15 cellular contexts compared by ENCODE assay signal in the genomic region with DNA sequence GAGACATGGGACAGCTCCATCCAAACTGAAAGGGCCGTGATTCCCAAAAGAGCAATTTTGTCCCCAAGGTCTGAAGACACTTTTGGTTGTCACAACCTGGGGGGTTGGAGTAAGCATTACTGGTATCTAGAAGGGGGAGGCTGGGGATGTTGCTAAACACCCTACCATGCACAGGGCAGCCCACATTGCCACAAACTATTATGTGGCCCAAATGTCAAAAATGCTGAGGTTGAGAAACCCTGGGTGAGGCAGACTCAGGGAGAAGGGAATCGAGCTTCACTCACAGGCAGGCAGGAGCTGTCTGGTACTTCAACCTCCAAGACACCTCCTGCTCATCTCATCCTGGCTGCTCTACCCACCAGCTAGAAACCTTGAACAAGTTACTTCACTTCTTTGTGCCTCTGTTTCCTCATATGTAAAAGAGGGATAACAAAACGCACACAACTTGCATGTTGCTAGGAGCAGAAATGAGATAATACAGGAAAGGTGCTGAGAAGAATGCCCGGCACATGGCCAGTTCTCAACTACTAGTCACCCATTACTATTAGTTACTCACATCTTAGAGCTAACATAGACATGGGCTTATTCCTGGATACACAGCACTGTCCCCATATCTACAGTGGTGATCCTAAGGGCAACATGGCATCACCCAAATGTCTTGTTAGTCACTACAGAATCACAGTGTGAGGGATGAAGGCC. TPM values are rescaled to one million over a fixed set of nuclear protein-coding genes. Genes with fewer than 3 reads are reported as not detected.
"Had no signal": no experiment of that assay in that cellular context is flagged by ENCODE, and none has a peak within 500 bp of the region (broad histone marks: within the 10 kb centered on the region; RNA-seq: fewer than 3 reads in every experiment).

No MANE protein-coding gene starts in this region.

- H3K4me1 Mint-ChIP-seq: neural progenitor cell had no signal

- H3K4me2 ChIP-seq: neural progenitor cell had no signal

- H3K27ac Mint-ChIP-seq: neural progenitor cell had no signal

- H3K27me3 ChIP-seq: breast epithelium, esophagus muscularis mucosa, neural progenitor cell, tibial nerve had no signal

- H3K9ac ChIP-seq: neural progenitor cell, parathyroid adenoma had no signal

- H2AFZ ChIP-seq: neural progenitor cell, parathyroid adenoma had no signal

- H3K4me1 ChIP-seq: breast epithelium, neural progenitor cell, parathyroid adenoma had no signal

- H3K9me3 Mint-ChIP-seq: neural progenitor cell had no signal

- H3K79me2 ChIP-seq: parathyroid adenoma had no signal

- H3K4me3 ChIP-seq: breast epithelium, esophagus muscularis mucosa, neural progenitor cell, tibial nerve had no signal

- DNase-seq: activated CD4-positive, alpha-beta T cell treated with anti-CD3 and anti-CD28 coated beads, Interleukin-2, amount 50 U/mL, for 1 hour; activated CD8-positive, alpha-beta memory T cell treated with anti-CD3 and anti-CD28 coated beads for 24 hours; anterior cingulate cortex; islet precursor cell; mammary epithelial cell; retina; stimulated activated CD4-positive, alpha-beta T cell treated with anti-CD3 and anti-CD28 coated beads, Interleukin-2, amount 100 ng/mL, for 48 hours; stimulated activated naive CD4-positive, alpha-beta T cell treated with Interleukin-2 at 50 U/mL for 16 hours; substantia nigra had no signal

- H3K27ac ChIP-seq: breast epithelium, esophagus muscularis mucosa, neural progenitor cell, parathyroid adenoma, tibial nerve had no signal

- H3K36me3 ChIP-seq: breast epithelium, neural progenitor cell had no signal

- H3K4me3 Mint-ChIP-seq: neural progenitor cell had no signal

- H3K9me3 ChIP-seq: breast epithelium, esophagus muscularis mucosa, tibial nerve had no signal

RNA-seq across cellular contexts. Expression of a gene that starts 8.8 kb away (rescaled TPM):
- total RNA-seq: mammary epithelial cell, skeletal muscle tissue had no signal
- polyA plus RNA-seq: mammary epithelial cell had no signal
